In the genomic region with DNA sequence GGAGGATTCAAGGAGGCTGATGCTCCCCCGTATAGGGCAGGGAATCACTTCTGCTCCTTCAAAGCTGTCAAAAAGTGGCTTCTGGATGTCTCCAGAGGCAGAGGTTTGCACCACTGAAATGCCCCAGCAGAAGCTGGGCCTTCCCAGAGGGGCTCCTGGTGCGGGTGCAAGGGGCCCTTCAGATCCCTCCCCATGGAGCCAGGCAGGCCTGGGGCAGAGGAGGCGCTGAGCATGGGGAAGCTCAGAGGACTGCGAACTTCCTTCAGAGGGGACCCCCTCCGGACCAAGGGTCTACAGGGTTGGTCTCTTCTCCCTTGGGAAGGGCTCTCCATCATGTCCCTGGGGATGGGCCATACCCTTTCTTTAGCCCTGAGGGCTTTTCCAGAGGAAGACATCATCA, we compare ENCODE assay signal across 16 cellular contexts.
DNase-seq lines count a peak whose midpoint lies in the region; ATAC-seq and TF ChIP-seq lines count a peak whose summit lies in the region.
"Had no signal": no experiment of that assay in that cellular context is flagged by ENCODE, and none has a peak within 500 bp of the region (broad histone marks: within the 10 kb centered on the region; RNA-seq: fewer than 3 reads in every experiment).

No MANE protein-coding gene starts in this region.

- H2BK120ac ChIP-seq in neuronal stem cell (ENCODE audit: low read depth, low read length) = no peak overlapping the region

- H3K9me3 ChIP-seq in BLaER1 (no peaks in the 10 kb centered on the region), neuronal stem cell (replicated peaks in 1 of 2; ENCODE audit: control insufficient read depth in 2 of 2, insufficient read depth in 1 of 2, low read depth in 1 of 2, low read length in 2 of 2) (no peaks in the 10 kb centered on the region)
- no peaks in the 10 kb centered on the region for H3K9me3 ChIP-seq in BLaER1 treated with 17β-estradiol and CSF1 and Interleukin-3, amounts not matched to agents 10 nM and 100 nM (replicated peaks in 1 of 11)

- H3K27me3 ChIP-seq in BLaER1 (no peaks in the 10 kb centered on the region), neuronal stem cell (ENCODE audit: control insufficient read depth in 3 of 3, insufficient read depth in 3 of 3, low read depth in 1 of 3, low read length in 3 of 3) (no peaks in the 10 kb centered on the region)
- H3K27me3 ChIP-seq in BLaER1 treated with 17β-estradiol and CSF1 and Interleukin-3, amounts not matched to agents 10 nM and 100 nM = no peaks in the 10 kb centered on the region

- H3K9ac ChIP-seq in BLaER1 (no peak overlapping the region), neuronal stem cell (ENCODE audit: low read depth, low read length, poor library complexity) (no peak overlapping the region)
- no peak overlapping the region for H3K9ac ChIP-seq in BLaER1 treated with 17β-estradiol and CSF1 and Interleukin-3, amounts not matched to agents 10 nM and 100 nM
- H3K9ac ChIP-seq: GM23248 had no signal

- H4K8ac ChIP-seq in neuronal stem cell (ENCODE audit: low read depth, low read length) = no peak overlapping the region

- DNase-seq in neuronal stem cell (ENCODE audit: low spot score) (no peak), posterior vena cava (ENCODE audit: low spot score) (no peak), NCI-H226 (no peak), NCI-H1105 treated with DMSO at 0.1 percent for 48 hours (lab: John Stamatoyannopoulos, UW) (no peak)
- DNase-seq: Calu3; CD8-positive, alpha-beta memory T cell; DMS53; DMS79 treated with DMSO at 0.1 percent for 48 hours; GF-D8; H7; HCEC 1CT had no signal

- no peak for ATAC-seq in GM21515 (IDR thresholded peaks at IDR 0.05; ENCODE audit: unreplicated experiment)

- no peaks in the 10 kb centered on the region for H4K20me1 ChIP-seq in BLaER1
- H4K20me1 ChIP-seq in BLaER1 treated with 17β-estradiol and CSF1 and Interleukin-3, amounts not matched to agents 10 nM and 100 nM = 0 out of 22 replicates have a peak, but pooled peaks cover 0 to 8% (median 0%) of the 10 kb centered on the region in 11 experiments

- no peaks in the 10 kb centered on the region for H3K79me1 ChIP-seq in neuronal stem cell (ENCODE audit: low read depth, low read length)

- intact Hi-C loops in posterior vena cava (cut with DNase I) = loop anchor here (5.0 to 10.0 kb wide), 3 partner anchors 82 to 190 kb away; no protein-coding TSS in a partner anchor

- H3K27ac ChIP-seq in BLaER1 = no peak overlapping the region
- H3K27ac ChIP-seq in BLaER1 treated with 17β-estradiol and CSF1 and Interleukin-3, amounts not matched to agents 10 nM and 100 nM = no peak overlapping the region
- H3K27ac ChIP-seq in VCaP = peak overlapping the region; percentile 86; the same call in 1 of the 2 replicates
- H3K27ac ChIP-seq in neuronal stem cell (replicated peaks; ENCODE audit: low read length) = no peak overlapping the region
- H3K27ac ChIP-seq: GM23248 had no signal

- no peak overlapping the region for H3K14ac ChIP-seq in neuronal stem cell (ENCODE audit: low read length)

- peak overlapping the region; percentile 65 for H3K18ac ChIP-seq in neuronal stem cell (ENCODE audit: low read length)

- H3K4me2 ChIP-seq in BLaER1 (peak overlapping the region; percentile 53; the same call in 1 of the 2 replicates), neuronal stem cell (ENCODE audit: insufficient read depth, low read length, poor library complexity, severe bottlenecking) (no peak overlapping the region)
- peak overlapping the region in 6 of 11 experiments; percentile 19 to 68 (median 48); a peak in 10 of 22 replicates for H3K4me2 ChIP-seq in BLaER1 treated with 17β-estradiol and CSF1 and Interleukin-3, amounts not matched to agents 10 nM and 100 nM

- H4K91ac ChIP-seq in neuronal stem cell (ENCODE audit: low read depth, low read length, poor library complexity) = no peak overlapping the region

- peak overlapping the region; percentile 10 for H2BK5ac ChIP-seq in neuronal stem cell (ENCODE audit: low read length)

- H2AFZ ChIP-seq in neuronal stem cell (ENCODE audit: low read length) = no peak overlapping the region
- H2AFZ ChIP-seq: GM23248 had no signal

- H3K36me3 ChIP-seq in BLaER1 (no peaks in the 10 kb centered on the region), neuronal stem cell (replicated peaks in 1 of 2; ENCODE audit: control insufficient read depth in 2 of 2, insufficient read depth in 2 of 2, low read length in 2 of 2) (no peaks in the 10 kb centered on the region)
- H3K36me3 ChIP-seq in BLaER1 treated with 17β-estradiol and CSF1 and Interleukin-3, amounts not matched to agents 10 nM and 100 nM = no peaks in the 10 kb centered on the region

- H2BK15ac ChIP-seq in neuronal stem cell (ENCODE audit: low read length) = peak overlapping the region; percentile 3

- no peak for TF ChIP-seq CTCF in VCaP (conservative IDR thresholded peaks at IDR 0.05)

- no CpG with 5 or more reads among the region's 5 CpGs for WGBS in neuronal stem cell (ENCODE audit: extremely low coverage in 2 of 2, insufficient read length in 2 of 2, insufficient replicate concordance in 1 of 2), 2 donors

- H2AK5ac ChIP-seq in neuronal stem cell (ENCODE audit: low read depth, low read length) = no peak overlapping the region

- H3K4me3 ChIP-seq in BLaER1 (no peak overlapping the region), neuronal stem cell (ENCODE audit: low read length in 2 of 2) (no peak overlapping the region)
- H3K4me3 ChIP-seq in BLaER1 treated with 17β-estradiol and CSF1 and Interleukin-3, amounts not matched to agents 10 nM and 100 nM = no peak overlapping the region
- H3K4me3 ChIP-seq: GM23248 had no signal

- peaks cover 35% of the 10 kb centered on the region for H3K4me1 ChIP-seq in BLaER1
- H3K4me1 ChIP-seq in BLaER1 treated with 17β-estradiol and CSF1 and Interleukin-3, amounts not matched to agents 10 nM and 100 nM = peaks cover 0 to 33% (median 23%) of the 10 kb centered on the region in 10 experiments; a peak in 16 of 20 replicates
- H3K4me1 ChIP-seq in neuronal stem cell (ENCODE audit: control insufficient read depth in 2 of 2, insufficient read depth in 1 of 2, low read depth in 1 of 2, low read length in 2 of 2) = peaks cover 0 to 9% of the 10 kb centered on the region in 2 donors

- H3K23ac ChIP-seq in neuronal stem cell (ENCODE audit: low read depth, low read length, poor library complexity) = no peak overlapping the region

- H3K4ac ChIP-seq in neuronal stem cell (ENCODE audit: low read length) = no peak overlapping the region

- no peak overlapping the region for H2BK12ac ChIP-seq in neuronal stem cell (ENCODE audit: low read length)
